20 cellular contexts compared by ENCODE assay signal in the genomic region with DNA sequence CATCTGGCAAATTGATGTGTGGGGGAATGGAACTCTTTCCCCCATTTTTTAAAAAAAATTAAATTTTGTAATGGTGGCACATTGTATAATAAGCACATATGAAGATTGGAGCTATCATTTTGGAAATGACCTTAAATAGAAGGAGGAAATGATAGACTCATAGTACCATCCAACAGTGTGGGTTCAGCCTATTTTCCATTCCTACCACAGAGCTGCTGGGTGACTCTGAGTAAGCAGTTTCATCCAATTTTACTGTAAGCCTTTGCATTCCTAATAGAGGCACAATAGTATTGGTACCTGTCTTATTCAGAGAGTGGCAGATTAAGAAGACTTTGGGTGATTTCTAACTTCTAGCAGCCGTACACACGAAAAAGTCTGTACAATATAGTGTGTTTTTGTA.
DNase-seq lines count a peak whose midpoint lies in the region; ATAC-seq and TF ChIP-seq lines count a peak whose summit lies in the region.
"Had no signal": no experiment of that assay in that cellular context is flagged by ENCODE, and none has a peak within 500 bp of the region (broad histone marks: within the 10 kb centered on the region; RNA-seq: fewer than 3 reads in every experiment).

No MANE protein-coding gene starts in this region.

- no peak overlapping the region for H2AK5ac ChIP-seq in IMR-90 (ENCODE audit: low read depth, low read length)

- no peak for ATAC-seq in IMR-90 (ENCODE audit: low read depth)
- ATAC-seq in stimulated activated effector memory CD8-positive, alpha-beta T cell treated with anti-CD3 and anti-CD28 coated beads, Interleukin-12 subunit alpha, Interleukin-12 subunit beta, amount 100 ng/mL, for 72 hours: peak; percentile 80
- ATAC-seq in WTC11: no peak
- ATAC-seq: CD8-positive, alpha-beta T cell had no signal

- H3K27me3 Mint-ChIP-seq in activated CD4-positive, alpha-beta memory T cell treated with anti-CD3 and anti-CD28 coated beads for 36 hours: no peaks in the 10 kb centered on the region
- no peaks in the 10 kb centered on the region for H3K27me3 Mint-ChIP-seq in activated CD4-positive, alpha-beta memory T cell treated with anti-CD3 and anti-CD28 coated beads, Interleukin-2, amount 10 ng/mL, durations not matched to agents 7 days and 5 days
- no peaks in the 10 kb centered on the region for H3K27me3 Mint-ChIP-seq in T-helper 2 cell treated with Interferon-gamma antibody and Interleukin-4, amounts not matched to agents 5 μg/mL and 100 μg/mL, for 36 hours (ENCODE audit: low read depth)
- H3K27me3 Mint-ChIP-seq in WTC11 (ENCODE audit: low read depth): no peaks in the 10 kb centered on the region

- no peak for TF ChIP-seq CTCF in IMR-90 (conservative IDR thresholded peaks at IDR 0.05; ENCODE audit: low read depth, low read length)
- TF ChIP-seq CTCF in WTC11 (IDR thresholded peaks at IDR 0.05): no peak

- H3K27ac ChIP-seq in IMR-90 (ENCODE audit: insufficient read depth, low read length): no peak overlapping the region
- H3K27ac ChIP-seq in epithelial cell of prostate: peak overlapping the region; percentile 52
- H3K27ac ChIP-seq: BLaER1 had no signal

- H3K4me3 ChIP-seq in IMR-90 (ENCODE audit: insufficient read depth, low read depth, low read length): no peak overlapping the region
- H3K4me3 ChIP-seq: BLaER1, Peyer's patch had no signal

- H3K79me1 ChIP-seq in IMR-90 (ENCODE audit: low read depth in 1 of 2, low read length in 2 of 2): no peaks in the 10 kb centered on the region

- no peaks in the 10 kb centered on the region for H3K9me1 ChIP-seq in IMR-90 (ENCODE audit: insufficient read depth, low read length)

- H4K91ac ChIP-seq in IMR-90 (ENCODE audit: insufficient read depth, low read depth, low read length): no peak overlapping the region

- 0 out of 3 replicates have a peak overlapping the region, but pooled peaks have one; percentile 21 for H2BK15ac ChIP-seq in IMR-90 (ENCODE audit: low read depth, low read length)

- H3K4me2 ChIP-seq in IMR-90 (ENCODE audit: low read depth, low read length): no peak overlapping the region
- H3K4me2 ChIP-seq: BLaER1 had no signal

- H2BK20ac ChIP-seq in IMR-90 (ENCODE audit: low read depth, low read length): no peak overlapping the region

- no CpG with 5 or more reads among the region's 2 CpGs for WGBS in IMR-90 (ENCODE audit: extremely low coverage in 2 of 2, insufficient read length in 1 of 2), 2 experiments

- no peak overlapping the region for H2BK120ac ChIP-seq in IMR-90 (ENCODE audit: low read depth, low read length)

- peaks cover 2% of the 10 kb centered on the region for H3K36me3 Mint-ChIP-seq in activated CD4-positive, alpha-beta memory T cell treated with anti-CD3 and anti-CD28 coated beads for 36 hours
- H3K36me3 Mint-ChIP-seq in activated CD4-positive, alpha-beta memory T cell treated with anti-CD3 and anti-CD28 coated beads, Interleukin-2, amount 10 ng/mL, durations not matched to agents 7 days and 5 days (ENCODE audit: low read depth): peaks cover 2% of the 10 kb centered on the region
- no peaks in the 10 kb centered on the region for H3K36me3 Mint-ChIP-seq in stimulated activated effector memory CD8-positive, alpha-beta T cell treated with anti-CD3 and anti-CD28 coated beads, Interleukin-12 subunit alpha, Interleukin-12 subunit beta, amount 100 ng/mL, for 72 hours
- no peaks in the 10 kb centered on the region for H3K36me3 Mint-ChIP-seq in T-helper 2 cell treated with Interferon-gamma antibody and Interleukin-4, amounts not matched to agents 5 μg/mL and 100 μg/mL, for 36 hours (ENCODE audit: low read depth)
- H3K36me3 Mint-ChIP-seq in WTC11: peaks cover 8% of the 10 kb centered on the region
- H3K36me3 Mint-ChIP-seq: CD8-positive, alpha-beta T cell had no signal

- H3K27me3 ChIP-seq in IMR-90 (ENCODE audit: control insufficient read depth, insufficient read depth, low read length): no peaks in the 10 kb centered on the region
- H3K27me3 ChIP-seq: BLaER1, Peyer's patch had no signal

- no peak overlapping the region for H3K14ac ChIP-seq in IMR-90 (replicated peaks; ENCODE audit: low read depth, low read length)

- no peaks in the 10 kb centered on the region for H3K9me3 ChIP-seq in IMR-90 (ENCODE audit: control insufficient read depth, insufficient read depth, low read length)
- H3K9me3 ChIP-seq: BLaER1, Peyer's patch had no signal

- DNase-seq in activated CD4-positive, alpha-beta memory T cell treated with anti-CD3 and anti-CD28 coated beads for 36 hours: peak; percentile 11
- no peak for DNase-seq in activated CD4-positive, alpha-beta memory T cell treated with anti-CD3 and anti-CD28 coated beads, Interleukin-2, amount 10 ng/mL, durations not matched to agents 7 days and 5 days
- DNase-seq in IMR-90 (no peak), epithelial cell of prostate (ENCODE audit: low read depth, low spot score) (no peak), WTC11 (ENCODE audit: low spot score) (no peak)
- DNase-seq in stimulated activated effector memory CD8-positive, alpha-beta T cell treated with anti-CD3 and anti-CD28 coated beads, Interleukin-12 subunit alpha, Interleukin-12 subunit beta, amount 100 ng/mL, for 72 hours (ENCODE audit: low spot score in 2 of 2): no peak
- no peak for DNase-seq in T-helper 2 cell treated with Interferon-gamma antibody and Interleukin-4, amounts not matched to agents 5 μg/mL and 100 μg/mL, for 36 hours (ENCODE audit: low spot score)
- no peak for DNase-seq in activated CD4-positive, CD25-positive, alpha-beta regulatory T cell treated with anti-CD3 and anti-CD28 coated beads, Interleukin-2, amount 50 U/mL, for 72 hours
- DNase-seq: CD8-positive, alpha-beta T cell; GF-D8; HFFc6; Kasumi-1; NCI-H1105 treated with DMSO at 0.1 percent for 48 hours; NCI-H1694 treated with DMSO at 0.1 percent for 48 hours; NCI-H2107; NCI-H2227 treated with DMSO at 0.1 percent for 48 hours; NCI-H524; Peyer's patch; Right ventricle myocardium superior had no signal

- H3K4me1 Mint-ChIP-seq in activated CD4-positive, alpha-beta memory T cell treated with anti-CD3 and anti-CD28 coated beads for 36 hours (ENCODE audit: low read depth): peaks cover 12% of the 10 kb centered on the region
- no peaks in the 10 kb centered on the region for H3K4me1 Mint-ChIP-seq in activated CD4-positive, alpha-beta memory T cell treated with anti-CD3 and anti-CD28 coated beads, Interleukin-2, amount 10 ng/mL, durations not matched to agents 7 days and 5 days
- no peaks in the 10 kb centered on the region for H3K4me1 Mint-ChIP-seq in stimulated activated effector memory CD8-positive, alpha-beta T cell treated with anti-CD3 and anti-CD28 coated beads, Interleukin-12 subunit alpha, Interleukin-12 subunit beta, amount 100 ng/mL, for 72 hours
- H3K4me1 Mint-ChIP-seq in T-helper 2 cell treated with Interferon-gamma antibody and Interleukin-4, amounts not matched to agents 5 μg/mL and 100 μg/mL, for 36 hours (ENCODE audit: low read depth): no peaks in the 10 kb centered on the region
- H3K4me1 Mint-ChIP-seq in WTC11: peaks cover 21% of the 10 kb centered on the region

- no peaks in the 10 kb centered on the region for H3K36me3 ChIP-seq in IMR-90 (ENCODE audit: control insufficient read depth, insufficient read depth, low read length)
- H3K36me3 ChIP-seq: BLaER1, Peyer's patch had no signal

- no peak overlapping the region for H3K18ac ChIP-seq in IMR-90 (ENCODE audit: low read depth, low read length)

- H3K4me3 Mint-ChIP-seq in activated CD4-positive, alpha-beta memory T cell treated with anti-CD3 and anti-CD28 coated beads for 36 hours: no peak overlapping the region
- H3K4me3 Mint-ChIP-seq in activated CD4-positive, alpha-beta memory T cell treated with anti-CD3 and anti-CD28 coated beads, Interleukin-2, amount 10 ng/mL, durations not matched to agents 7 days and 5 days: no peak overlapping the region
- no peak overlapping the region for H3K4me3 Mint-ChIP-seq in stimulated activated effector memory CD8-positive, alpha-beta T cell treated with anti-CD3 and anti-CD28 coated beads, Interleukin-12 subunit alpha, Interleukin-12 subunit beta, amount 100 ng/mL, for 72 hours
- H3K4me3 Mint-ChIP-seq in T-helper 2 cell treated with Interferon-gamma antibody and Interleukin-4, amounts not matched to agents 5 μg/mL and 100 μg/mL, for 36 hours: no peak overlapping the region
- H3K4me3 Mint-ChIP-seq in WTC11: no peak overlapping the region
- H3K4me3 Mint-ChIP-seq: CD8-positive, alpha-beta T cell; HFFc6 had no signal

- H4K8ac ChIP-seq in IMR-90 (ENCODE audit: low read depth in 2 of 2, low read length in 2 of 2): no peak overlapping the region

- peaks cover 4% of the 10 kb centered on the region; the same call in 1 of the 2 replicates for H3K4me1 ChIP-seq in IMR-90 (ENCODE audit: control insufficient read depth, insufficient read depth, low read length)
- H3K4me1 ChIP-seq: BLaER1, Peyer's patch had no signal

- no peak overlapping the region for H3K4ac ChIP-seq in IMR-90 (ENCODE audit: low read depth, low read length)

- H3K56ac ChIP-seq in IMR-90 (ENCODE audit: extremely low read depth, insufficient read depth, low read length): no peak overlapping the region

- no TSS peak for BruUV-seq in IMR-90 (replicated peaks; lab: Mats Ljungman, UMichigan)

- no peak overlapping the region for H4K5ac ChIP-seq in IMR-90 (ENCODE audit: low read depth, low read length)

- H2BK5ac ChIP-seq in IMR-90 (ENCODE audit: low read depth, low read length, poor library complexity, severe bottlenecking): no peak overlapping the region

- intact Hi-C loops in activated CD4-positive, alpha-beta memory T cell treated with anti-CD3 and anti-CD28 coated beads for 36 hours (cut with micrococcal nuclease): no loop called here
- intact Hi-C loops in IMR-90 (cut with micrococcal nuclease): no loop called here

- dilution Hi-C loops in IMR-90 (cut with HindIII; ENCODE audit: low sequenced_read_pairs, unreplicated experiment): no loop called here

- CTCF ChIA-PET in activated CD4-positive, alpha-beta memory T cell treated with anti-CD3 and anti-CD28 coated beads for 36 hours (lab: Charles Lee): interaction anchor here (0.9 kb wide), 1 partner anchor 691 kb away, joined by 3 read pairs; no protein-coding TSS in a partner anchor
- CTCF ChIA-PET in activated CD4-positive, alpha-beta memory T cell treated with anti-CD3 and anti-CD28 coated beads, Interleukin-2, amount 10 ng/mL, durations not matched to agents 7 days and 5 days (lab: Charles Lee): interaction anchor here (0.6 kb wide), 1 partner anchor 1007 kb away, joined by 3 read pairs; no protein-coding TSS in a partner anchor
- CTCF ChIA-PET in IMR-90 (lab: Yijun Ruan, JAX) (no interaction called here), WTC11 (lab: Charles Lee) (no interaction called here)

- no peak for TF ChIP-seq POLR2A in IMR-90 (IDR thresholded peaks at IDR 0.05; ENCODE audit: low read depth, low read length)

- TF ChIP-seq RAD21 in IMR-90 (IDR thresholded peaks at IDR 0.05; ENCODE audit: low read length): no peak

- no peak overlapping the region for H2AFZ ChIP-seq in IMR-90 (replicated peaks; ENCODE audit: low read length, poor library complexity)

- no peak overlapping the region for H2AK9ac ChIP-seq in IMR-90 (replicated peaks; ENCODE audit: low read depth, low read length, poor library complexity)

- POLR2A ChIA-PET in activated CD4-positive, alpha-beta memory T cell treated with anti-CD3 and anti-CD28 coated beads for 36 hours (lab: Charles Lee): no interaction called here
- POLR2A ChIA-PET in activated CD4-positive, alpha-beta memory T cell treated with anti-CD3 and anti-CD28 coated beads, Interleukin-2, amount 10 ng/mL, durations not matched to agents 7 days and 5 days (lab: Charles Lee): no interaction called here
- POLR2A ChIA-PET in IMR-90 (lab: Charles Lee; ENCODE audit: unreplicated experiment) (interaction anchor here (0.5 kb wide), 1 partner anchor 63 kb away, joined by 4 read pairs; no protein-coding TSS in a partner anchor), WTC11 (lab: Charles Lee) (no interaction called here)

- no peak overlapping the region for H3K27ac Mint-ChIP-seq in activated CD4-positive, alpha-beta memory T cell treated with anti-CD3 and anti-CD28 coated beads for 36 hours
- H3K27ac Mint-ChIP-seq in activated CD4-positive, alpha-beta memory T cell treated with anti-CD3 and anti-CD28 coated beads, Interleukin-2, amount 10 ng/mL, durations not matched to agents 7 days and 5 days: no peak overlapping the region
- no peak overlapping the region for H3K27ac Mint-ChIP-seq in stimulated activated effector memory CD8-positive, alpha-beta T cell treated with anti-CD3 and anti-CD28 coated beads, Interleukin-12 subunit alpha, Interleukin-12 subunit beta, amount 100 ng/mL, for 72 hours
- H3K27ac Mint-ChIP-seq in T-helper 2 cell treated with Interferon-gamma antibody and Interleukin-4, amounts not matched to agents 5 μg/mL and 100 μg/mL, for 36 hours: no peak overlapping the region
- no peak overlapping the region for H3K27ac Mint-ChIP-seq in WTC11
- H3K27ac Mint-ChIP-seq: CD8-positive, alpha-beta T cell had no signal

- H3K23ac ChIP-seq in IMR-90 (ENCODE audit: low read depth, low read length): no peak overlapping the region

- in situ Hi-C loops in IMR-90 (cut with MboI; ENCODE audit: low sequenced_read_pairs): no loop called here

- peaks cover 4% of the 10 kb centered on the region for H3K9me3 Mint-ChIP-seq in activated CD4-positive, alpha-beta memory T cell treated with anti-CD3 and anti-CD28 coated beads for 36 hours
- H3K9me3 Mint-ChIP-seq in activated CD4-positive, alpha-beta memory T cell treated with anti-CD3 and anti-CD28 coated beads, Interleukin-2, amount 10 ng/mL, durations not matched to agents 7 days and 5 days: peaks cover 3% of the 10 kb centered on the region
- H3K9me3 Mint-ChIP-seq in stimulated activated effector memory CD8-positive, alpha-beta T cell treated with anti-CD3 and anti-CD28 coated beads, Interleukin-12 subunit alpha, Interleukin-12 subunit beta, amount 100 ng/mL, for 72 hours: peaks cover 2% of the 10 kb centered on the region
- H3K9me3 Mint-ChIP-seq in T-helper 2 cell treated with Interferon-gamma antibody and Interleukin-4, amounts not matched to agents 5 μg/mL and 100 μg/mL, for 36 hours: peaks cover 18% of the 10 kb centered on the region
- peaks cover 12% of the 10 kb centered on the region for H3K9me3 Mint-ChIP-seq in WTC11
- H3K9me3 Mint-ChIP-seq: CD8-positive, alpha-beta T cell; HFFc6 had no signal

- H4K20me1 ChIP-seq in IMR-90 (ENCODE audit: insufficient read depth, low read length): no peaks in the 10 kb centered on the region
- H4K20me1 ChIP-seq: BLaER1 had no signal

- H3K9ac ChIP-seq in IMR-90 (ENCODE audit: low read depth, low read length): no peak overlapping the region
- H3K9ac ChIP-seq: BLaER1 had no signal

Comparison
In these comparisons a context has a peak if more than half of its experiments do, and no peak if none do; other contexts are left out.
1. CTCF ChIA-PET loops: an anchor here in activated CD4-positive, alpha-beta memory T cell treated with anti-CD3 and anti-CD28 coated beads for 36 hours (0.9 kb wide) and activated CD4-positive, alpha-beta memory T cell treated with anti-CD3 and anti-CD28 coated beads, Interleukin-2, amount 10 ng/mL, durations not matched to agents 7 days and 5 days (0.6 kb wide); none called in IMR-90 and WTC11.